ENCODE assay signal across 9 cellular contexts in genomic region chr15:52261498-52262242, GRCh38. TPM values are rescaled to one million over a fixed set of nuclear protein-coding genes. Genes with fewer than 3 reads are reported as not detected.
DNase-seq lines count a peak whose midpoint lies in the region; ATAC-seq, FAIRE-seq and TF ChIP-seq lines count a peak whose summit lies in the region.
"Had no signal": no experiment of that assay in that cellular context is flagged by ENCODE, and none has a peak within 500 bp of the region (broad histone marks: within the 10 kb centered on the region; RNA-seq: fewer than 3 reads in every experiment).

No MANE protein-coding gene starts in this region.

- no peak overlapping the region for H4K5ac ChIP-seq in mesendoderm (ENCODE audit: low read length)

- peak overlapping the region; percentile 91 for H2BK5ac ChIP-seq in mesendoderm (ENCODE audit: low read length)

- CTCF ChIA-PET in GM10248 (lab: Yijun Ruan, JAX): interaction anchor here (0.9 to 10.9 kb wide), 9 partner anchors 10 to 471 kb away, joined by 3 to 204 read pairs (median 3); no protein-coding TSS in a partner anchor

- peak overlapping the region; percentile 1 for H3K4ac ChIP-seq in mesendoderm (ENCODE audit: low read depth, low read length)

- no peak overlapping the region for H3K4me3 ChIP-seq in mesendoderm (ENCODE audit: low read length)

- peak overlapping the region; percentile 80 for H3K56ac ChIP-seq in mesendoderm (ENCODE audit: low read length)

- peak overlapping the region; percentile 80 for H3K27ac ChIP-seq in mesendoderm (ENCODE audit: low read depth, low read length)

- FAIRE-seq in HTR-8/SVneo (lab: Jason Lieb, UNC): peak; percentile 42
- FAIRE-seq: keratinocyte had no signal

- no peak overlapping the region for H3K23ac ChIP-seq in mesendoderm (ENCODE audit: low read length)

- no peaks in the 10 kb centered on the region for H3K79me1 ChIP-seq in mesendoderm (ENCODE audit: low read length)

- no peaks in the 10 kb centered on the region for H3K36me3 ChIP-seq in mesendoderm (ENCODE audit: control insufficient read depth, insufficient read depth, low read length)

- peaks cover 9% of the 10 kb centered on the region for H3K4me1 ChIP-seq in mesendoderm (ENCODE audit: control insufficient read depth, low read depth, low read length)

- peak overlapping the region; percentile 74 for H2AK5ac ChIP-seq in mesendoderm (ENCODE audit: low read length)

- H3K18ac ChIP-seq in mesendoderm (ENCODE audit: low read length): peak overlapping the region; percentile 55

- peak overlapping the region; percentile 35 for H3K9ac ChIP-seq in mesendoderm (ENCODE audit: low read length)

- TF ChIP-seq CTCF in GM10248 (IDR thresholded peaks at IDR 0.05; ENCODE audit: control extremely low read depth, extremely low read depth, low read depth, missing control alignments): no peak

- DNase-seq in GM10248 (ENCODE audit: extremely low spot score): peak; percentile 86
- peak; percentile 71 for DNase-seq in HTR-8/SVneo (ENCODE audit: insufficient read length, low spot score)
- peak; percentile 61 for DNase-seq in activated CD4-positive, CD25-positive, alpha-beta regulatory T cell treated with anti-CD3 and anti-CD28 coated beads, Interleukin-2, amount 50 U/mL, for 72 hours
- peak; percentile 83 for DNase-seq in ecto neural progenitor cell (ENCODE audit: low spot score)
- DNase-seq in mesendoderm: peak; percentile 99
- DNase-seq in stimulated activated naive CD4-positive, alpha-beta T cell treated with Interleukin-2 at 50 U/mL for 16 hours (lab: John Stamatoyannopoulos, UW): peak; percentile 29
- DNase-seq in NCI-H526 treated with DMSO at 0.1 percent for 48 hours (lab: John Stamatoyannopoulos, UW): no peak

- POLR2A ChIA-PET in GM10248 (lab: Yijun Ruan, JAX): no interaction called here

- no CpG with 5 or more reads among the region's 8 CpGs for WGBS in mesendoderm (ENCODE audit: extremely low coverage, insufficient coverage, low lambda C conversion rate)

- H4K8ac ChIP-seq in mesendoderm (ENCODE audit: low read depth, low read length): no peak overlapping the region

- H3K27me3 ChIP-seq in mesendoderm (ENCODE audit: insufficient read depth, low read length, poor library complexity): no peaks in the 10 kb centered on the region

- no peak overlapping the region for H2BK120ac ChIP-seq in mesendoderm (ENCODE audit: low read depth, low read length)

- no peak overlapping the region for H2BK15ac ChIP-seq in mesendoderm (replicated peaks; ENCODE audit: low read depth)

- H3K4me2 ChIP-seq in mesendoderm (ENCODE audit: low read length): no peak overlapping the region

- peak; percentile 92 for ATAC-seq in GM21526 (IDR thresholded peaks at IDR 0.05; ENCODE audit: low FRiP score, unreplicated experiment)

- H3K79me2 ChIP-seq in mesendoderm (ENCODE audit: control insufficient read depth, insufficient read depth, low read length): no peaks in the 10 kb centered on the region

RNA-seq across cellular contexts. Expression of gene MYO5C, which starts 33.9 kb away (rescaled TPM):
- polyA plus RNA-seq in mesendoderm (2013, experiment 1 of 2): 7.4 TPM
- 8.0 TPM for polyA plus RNA-seq in mesendoderm (2013, experiment 2 of 2)
